In the genomic region with DNA sequence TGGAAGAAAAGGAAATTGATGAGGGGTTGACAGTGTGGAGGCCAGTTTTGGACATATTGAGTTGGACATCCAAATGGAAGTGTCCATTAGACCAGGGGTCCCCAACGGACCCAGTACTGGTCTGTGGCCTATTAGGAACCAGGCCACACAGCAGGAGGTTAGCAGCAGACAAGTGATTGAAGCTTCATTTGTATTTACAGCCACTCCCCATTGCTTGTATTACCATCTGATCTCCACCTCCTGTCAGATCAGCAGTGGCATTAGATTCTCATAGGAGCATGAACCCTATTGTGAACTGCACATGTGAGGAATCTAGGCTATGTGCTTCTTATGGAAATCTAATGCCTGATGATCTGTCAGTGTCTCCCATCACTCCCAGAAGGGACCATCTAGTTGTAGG, we compare ENCODE assay signal across 23 cellular contexts.
"Had no signal": no experiment of that assay in that cellular context is flagged by ENCODE, and none has a peak within 500 bp of the region (broad histone marks: within the 10 kb centered on the region; RNA-seq: fewer than 3 reads in every experiment).

No MANE protein-coding gene starts in this region.

- H3K4me1 ChIP-seq: colonic mucosa, esophagus muscularis mucosa, esophagus squamous epithelium, foreskin keratinocyte, gastrocnemius medialis, gastroesophageal sphincter, heart left ventricle, heart right ventricle had no signal

- H3K27ac ChIP-seq: colonic mucosa, coronary artery, dorsolateral prefrontal cortex, epithelial cell of prostate, esophagus muscularis mucosa, esophagus squamous epithelium, foreskin keratinocyte, gastrocnemius medialis, gastroesophageal sphincter, heart left ventricle, heart right ventricle had no signal

- H3K4me3 ChIP-seq: colonic mucosa, coronary artery, dorsolateral prefrontal cortex, esophagus muscularis mucosa, esophagus squamous epithelium, gastrocnemius medialis, gastroesophageal sphincter, heart left ventricle, heart right ventricle had no signal

- H3K9me3 ChIP-seq: colonic mucosa, esophagus muscularis mucosa, esophagus squamous epithelium, gastrocnemius medialis, gastroesophageal sphincter had no signal

- H3K36me3 ChIP-seq: colonic mucosa, esophagus muscularis mucosa, esophagus squamous epithelium, gastrocnemius medialis, gastroesophageal sphincter, heart left ventricle, heart right ventricle had no signal

- DNase-seq: colonic mucosa; cortex of kidney; dermis blood vessel endothelial cell; dorsolateral prefrontal cortex; effector CD4-positive, alpha-beta T cell; effector CD8-positive, alpha-beta T cell; effector memory CD4-positive, alpha-beta T cell; effector memory CD8-positive, alpha-beta T cell; endodermal cell; erythroblast; esophagus squamous epithelium; foreskin fibroblast; foreskin keratinocyte; foreskin melanocyte; gastrocnemius medialis; glutamatergic neuron; head of caudate nucleus; heart left ventricle; heart right ventricle had no signal
